ENCODE assay signal across 8 cellular contexts in the genomic region with DNA sequence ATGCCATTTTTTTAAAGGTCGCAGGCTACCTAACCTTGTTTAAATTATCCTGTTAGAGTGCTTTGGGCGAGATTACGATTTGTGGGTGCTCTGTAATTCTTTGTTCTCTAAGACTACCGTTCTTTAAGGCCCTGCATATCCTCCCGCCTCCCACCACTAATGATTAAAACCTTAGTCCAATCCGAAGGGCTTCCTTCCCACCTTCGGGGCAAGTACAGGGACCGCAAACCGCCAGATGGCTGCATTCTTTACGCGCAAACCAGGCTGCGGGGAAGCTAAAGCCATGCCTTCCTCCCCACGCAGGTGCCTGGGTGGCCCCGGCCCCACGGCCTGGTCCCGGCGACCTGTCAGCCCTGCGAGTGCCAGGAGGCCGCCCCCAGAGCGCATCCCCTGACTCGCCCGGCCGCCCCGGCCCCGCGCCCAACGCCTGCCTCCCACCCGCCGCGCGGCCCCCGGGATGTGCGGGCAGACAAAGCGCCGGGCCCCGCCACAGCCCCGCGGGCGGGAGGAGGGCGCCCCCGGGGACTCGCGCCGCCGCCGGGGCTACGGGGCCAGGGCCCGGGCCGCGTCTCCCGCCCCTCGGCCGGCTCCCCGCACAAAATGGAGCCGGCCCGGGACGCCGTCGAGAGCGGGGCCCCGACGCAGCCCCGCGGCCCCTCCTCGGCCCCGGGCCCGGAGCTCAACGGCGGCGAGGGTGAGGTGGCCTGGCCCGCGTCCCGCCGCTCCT. TPM values are rescaled to one million over a fixed set of nuclear protein-coding genes. Genes with fewer than 3 reads are reported as not detected.
A peak's percentile ranks its signal among the peaks of the same experiment; 100 is the strongest.
DNase-seq lines count a peak whose midpoint lies in the region; ATAC-seq and TF ChIP-seq lines count a peak whose summit lies in the region.

No MANE protein-coding gene starts in this region.

- POLR2A ChIA-PET in Panc1 (lab: Charles Lee) = no interaction called here

- no peaks in the 10 kb centered on the region for H3K9me3 Mint-ChIP-seq in nephron

- ATAC-seq in GM18907 (IDR thresholded peaks at IDR 0.05; ENCODE audit: unreplicated experiment) (peak; percentile 38), HG03108 (IDR thresholded peaks at IDR 0.05; ENCODE audit: unreplicated experiment) (peak; percentile 20), Panc1 (peak; percentile 14)

- H3K36me3 Mint-ChIP-seq in nephron (ENCODE audit: low read depth) = peaks cover 4% of the 10 kb centered on the region

- peaks cover 28% of the 10 kb centered on the region for H3K4me1 Mint-ChIP-seq in nephron

- DNase-seq in AG09309 (ENCODE audit: low read depth) (no peak), Panc1 (ENCODE audit: low read depth, low spot score) (no peak), fibroblast of pulmonary artery (ENCODE audit: low read depth) (peak; percentile 42)
- peak; percentile 31 for DNase-seq in activated T-helper 9 cell treated with anti-CD3 and anti-CD28 coated beads, Interleukin-2, amount 50 U/mL, for 16 hours (ENCODE audit: low read depth)

- intact Hi-C loops in Panc1 (cut with micrococcal nuclease; ENCODE audit: unreplicated experiment) = loop anchor here (10.0 kb wide), 1 partner anchor 167 kb away; a partner anchor contains a TSS

- H3K36me3 ChIP-seq in Panc1 (ENCODE audit: control insufficient read depth, insufficient read depth, low read length) (peaks cover 4% of the 10 kb centered on the region; the same call in 1 of the 2 replicates), stomach smooth muscle (ENCODE audit: control insufficient read depth in 2 of 2, insufficient read depth in 2 of 2, low read length in 2 of 2) (peaks cover 3 to 10% of the 10 kb centered on the region in 2 donors)

- H3K9me3 ChIP-seq in Panc1 (ENCODE audit: control insufficient read depth, insufficient read depth, low read depth, low read length) (no peaks in the 10 kb centered on the region), stomach smooth muscle (ENCODE audit: control insufficient read depth in 2 of 2, low read length in 2 of 2) (no peaks in the 10 kb centered on the region)

- CTCF ChIA-PET in Panc1 (lab: Charles Lee) = no interaction called here

- H3K27me3 Mint-ChIP-seq in nephron (ENCODE audit: low read depth) = no peaks in the 10 kb centered on the region

- TF ChIP-seq CTCF in AG09309 (IDR thresholded peaks at IDR 0.05; ENCODE audit: control insufficient read depth, insufficient read depth, low read depth, low read length, missing control alignments) (no peak), Panc1 (IDR thresholded peaks at IDR 0.05) (no peak), fibroblast of pulmonary artery (IDR thresholded peaks at IDR 0.05; ENCODE audit: low read length, missing control alignments) (no peak), nephron (IDR thresholded peaks at IDR 0.05; ENCODE audit: unreplicated experiment in 3 of 3) (no peak)

- peak overlapping the region; percentile 87 to 95 (median 94) for H3K4me3 Mint-ChIP-seq in nephron

- H3K4me3 ChIP-seq in AG09309 (ENCODE audit: control insufficient read depth, low read depth, low read length) = peak overlapping the region; percentile 70
- peak overlapping the region; percentile 66 to 82 for H3K4me3 ChIP-seq in Panc1 (ENCODE audit: low read depth in 2 of 2, low read length in 2 of 2)
- peak overlapping the region; percentile 85 for H3K4me3 ChIP-seq in fibroblast of pulmonary artery (replicated peaks; ENCODE audit: low read depth, low read length)
- peak overlapping the region; percentile 83 to 86 for H3K4me3 ChIP-seq in stomach smooth muscle (ENCODE audit: low read length in 2 of 2)

- BruUV-seq in Panc1 (replicated peaks; lab: Mats Ljungman, UMichigan) = no TSS peak

- H3K27ac Mint-ChIP-seq in nephron = peak overlapping the region; percentile 98 to 99 (median 98)

- H3K27me3 ChIP-seq in Panc1 (ENCODE audit: control insufficient read depth, insufficient read depth, low read length) (no peaks in the 10 kb centered on the region), stomach smooth muscle (ENCODE audit: control insufficient read depth in 1 of 2, insufficient read depth in 2 of 2, low read length in 2 of 2) (no peaks in the 10 kb centered on the region)

- in situ Hi-C loops in Panc1 (cut with HindIII; ENCODE audit: low pct_unique_long_range_greater_than_20kb, low sequenced_read_pairs) = no loop called here

- H3K4me1 ChIP-seq in Panc1 (ENCODE audit: control insufficient read depth, insufficient read depth, low read length) (peaks cover 24% of the 10 kb centered on the region), stomach smooth muscle (ENCODE audit: control insufficient read depth, insufficient read depth, low read length) (peaks cover 19% of the 10 kb centered on the region)

- H3K27ac ChIP-seq in Panc1 (ENCODE audit: low read length) (peak overlapping the region; percentile 89), stomach smooth muscle (ENCODE audit: low read length) (peak overlapping the region; percentile 86)

- peak overlapping the region; percentile 69 to 92 for H3K9ac ChIP-seq in stomach smooth muscle (ENCODE audit: low read length in 2 of 2)

RNA-seq across cellular contexts. Expression of a gene that starts 0.7 kb away (rescaled TPM):
- 31.5 TPM for total RNA-seq in Panc1 (2021; ENCODE audit: unreplicated experiment)
- 16.9 TPM for polyA plus RNA-seq in Panc1 (2012; ENCODE audit: insufficient read length)

Comparison
In these comparisons a context has a peak if more than half of its experiments do, and no peak if none do; other contexts are left out.
1. DNase-seq: peak in activated T-helper 9 cell treated with anti-CD3 and anti-CD28 coated beads, Interleukin-2, amount 50 U/mL, for 16 hours (single experiment) and fibroblast of pulmonary artery (single experiment); none in AG09309 (single experiment) and Panc1 (single experiment).
2. Peak in every context shown above with its lines, with median percentiles within 50 percentile points of each other: H3K4me3 ChIP-seq and ATAC-seq.